ENCODE assay signal across 16 cellular contexts in genomic region chr9:77731930-77732329, GRCh38.
DNase-seq lines count a peak whose midpoint lies in the region; ATAC-seq and TF ChIP-seq lines count a peak whose summit lies in the region.
"Had no signal": no experiment of that assay in that cellular context is flagged by ENCODE, and none has a peak within 500 bp of the region (broad histone marks: within the 10 kb centered on the region; RNA-seq: fewer than 3 reads in every experiment).

No MANE protein-coding gene starts in this region.

- TF ChIP-seq POLR2A in GM18505 (IDR thresholded peaks at IDR 0.05; ENCODE audit: borderline replicate concordance, extremely low read depth, insufficient read depth, insufficient read length): no peak

- peaks cover 4 to 6% of the 10 kb centered on the region in 2 donors for H3K4me1 Mint-ChIP-seq in stimulated activated naive B cell treated with anti-CD40 and anti-IgM and Interleukin-4, amounts not matched to agents 10 μg/mL and 1 μg/mL and 100 μg/mL, for 72 hours

- H3K9me3 Mint-ChIP-seq in stimulated activated naive B cell treated with anti-CD40 and anti-IgM and Interleukin-4, amounts not matched to agents 10 μg/mL and 1 μg/mL and 100 μg/mL, for 72 hours: no peaks in the 10 kb centered on the region

- no peaks in the 10 kb centered on the region for H3K27me3 Mint-ChIP-seq in stimulated activated naive B cell treated with anti-CD40 and anti-IgM and Interleukin-4, amounts not matched to agents 10 μg/mL and 1 μg/mL and 100 μg/mL, for 72 hours

- peaks cover 50% of the 10 kb centered on the region for H3K4me1 ChIP-seq in OCI-LY3 (ENCODE audit: low read length)

- peak overlapping the region; percentile 60 for H3K9ac ChIP-seq in OCI-LY3 (ENCODE audit: low read length)

- intact Hi-C loops in Right ventricle myocardium superior (cut with DNase I): no loop called here

- H2AFZ ChIP-seq in OCI-LY3 (ENCODE audit: low read depth, low read length): no peak overlapping the region

- H3K27me3 ChIP-seq in OCI-LY3 (ENCODE audit: low read depth, low read length): 0 out of 2 replicates have a peak, but pooled peaks cover 3% of the 10 kb centered on the region
- H3K27me3 ChIP-seq: stomach had no signal

- TF ChIP-seq CTCF in OCI-LY3 (IDR thresholded peaks at IDR 0.05; ENCODE audit: low read depth, low read length): no peak

- H3K4me3 ChIP-seq in OCI-LY3 (ENCODE audit: low read length): peak overlapping the region; percentile 73
- H3K4me3 ChIP-seq: SK-N-MC, stomach had no signal

- no peak overlapping the region for H3K27ac Mint-ChIP-seq in stimulated activated naive B cell treated with anti-CD40 and anti-IgM and Interleukin-4, amounts not matched to agents 10 μg/mL and 1 μg/mL and 100 μg/mL, for 72 hours

- H3K4me3 Mint-ChIP-seq in stimulated activated naive B cell treated with anti-CD40 and anti-IgM and Interleukin-4, amounts not matched to agents 10 μg/mL and 1 μg/mL and 100 μg/mL, for 72 hours: no peak overlapping the region

- no peaks in the 10 kb centered on the region for H3K36me3 Mint-ChIP-seq in stimulated activated naive B cell treated with anti-CD40 and anti-IgM and Interleukin-4, amounts not matched to agents 10 μg/mL and 1 μg/mL and 100 μg/mL, for 72 hours

- H3K9me3 ChIP-seq in OCI-LY3 (ENCODE audit: insufficient read depth, low read length): no peaks in the 10 kb centered on the region
- H3K9me3 ChIP-seq: stomach had no signal

- peak overlapping the region; percentile 97 for H3K4me2 ChIP-seq in OCI-LY3 (ENCODE audit: low read length)

- H3K79me2 ChIP-seq in OCI-LY3 (ENCODE audit: low read length): no peaks in the 10 kb centered on the region

- peaks cover 5% of the 10 kb centered on the region for H3K36me3 ChIP-seq in OCI-LY3 (replicated peaks; ENCODE audit: low read depth, low read length)

- DNase-seq in DMS 273 (lab: John Stamatoyannopoulos, UW; ENCODE audit: unreplicated experiment): peak; percentile 13
- no peak for DNase-seq in DMS 273 treated with DMSO at 0.1 percent for 48 hours (lab: John Stamatoyannopoulos, UW)
- peak; percentile 4 for DNase-seq in NAMALWA (ENCODE audit: low spot score)
- peak; percentile 9 for DNase-seq in stimulated activated naive B cell treated with anti-CD40 and anti-IgM and Interleukin-4, amounts not matched to agents 10 μg/mL and 1 μg/mL and 100 μg/mL, for 72 hours
- DNase-seq in Right ventricle myocardium superior: no peak
- DNase-seq in caudate nucleus (lab: John Stamatoyannopoulos, UW): no peak
- DNase-seq: activated CD4-positive, CD25-positive, alpha-beta regulatory T cell; mesendoderm; NCI-H526 treated with DMSO at 0.1 percent for 48 hours; posterior cingulate gyrus; stimulated activated CD4-positive, alpha-beta T cell treated with anti-CD3 and anti-CD28 coated beads, Interleukin-4, amount 100 ng/mL, for 1 hour; stomach had no signal

- H3K27ac ChIP-seq in OCI-LY3 (ENCODE audit: low read length) (peak overlapping the region; percentile 96), caudate nucleus (ENCODE audit: low read depth, low read length) (no peak overlapping the region)
- H3K27ac ChIP-seq: 22Rv1, SK-N-MC had no signal

- peak; percentile 68 to 87 for ATAC-seq in stimulated activated naive B cell treated with anti-CD40 and anti-IgM and Interleukin-4, amounts not matched to agents 10 μg/mL and 1 μg/mL and 100 μg/mL, for 72 hours (replicated peaks)
- ATAC-seq in Right ventricle myocardium superior (ENCODE audit: poor library complexity): no peak
- no peak for ATAC-seq in GM18505 (IDR thresholded peaks at IDR 0.05; ENCODE audit: unreplicated experiment)

- H4K20me1 ChIP-seq in OCI-LY3 (ENCODE audit: insufficient read depth, low read length): no peaks in the 10 kb centered on the region

Comparison
In these comparisons a context has a peak if more than half of its experiments do, and no peak if none do; other contexts are left out.
1. DNase-seq: peak in DMS 273 (single experiment), NAMALWA (single experiment) and stimulated activated naive B cell treated with anti-CD40 and anti-IgM and Interleukin-4, amounts not matched to agents 10 μg/mL and 1 μg/mL and 100 μg/mL, for 72 hours (single experiment); none in DMS 273 treated with DMSO at 0.1 percent for 48 hours (single experiment), Right ventricle myocardium superior (single experiment) and caudate nucleus (0 of 61).
2. ATAC-seq: peak in stimulated activated naive B cell treated with anti-CD40 and anti-IgM and Interleukin-4, amounts not matched to agents 10 μg/mL and 1 μg/mL and 100 μg/mL, for 72 hours (2 of 2); none in Right ventricle myocardium superior (single experiment) and GM18505 (single experiment).